Comparison of ENCODE assay signal across 22 cellular contexts in genomic region chr7:3650844-3651243, GRCh38.
"Had no signal": no experiment of that assay in that cellular context is flagged by ENCODE, and none has a peak within 500 bp of the region (broad histone marks: within the 10 kb centered on the region; RNA-seq: fewer than 3 reads in every experiment).

No MANE protein-coding gene starts in this region.

- DNase-seq: activated B cell treated with CpG ODN at 0.5 μM for 24 hours; activated CD4-positive, alpha-beta memory T cell treated with anti-CD3 and anti-CD28 coated beads for 36 hours; activated CD4-positive, alpha-beta T cell treated with anti-CD3 and anti-CD28 coated beads for 4 hours; activated effector memory CD4-positive, alpha-beta T cell treated with anti-CD3 and anti-CD28 coated beads, Interleukin-2, amount 50 U/mL, for 16 hours; activated naive CD4-positive, alpha-beta T cell treated with anti-CD3 and anti-CD28 coated beads, Interleukin-2, amount 10 ng/mL, durations not matched to agents 7 days and 5 days; activated T-cell treated with anti-CD3 and anti-CD28 coated beads, Interleukin-2, amount 50 U/mL, for 72 hours; caudate nucleus; effector memory CD4-positive, alpha-beta T cell; head of caudate nucleus; hypothalamus; left cardiac atrium; pancreas; stimulated activated CD4-positive, alpha-beta T cell treated with anti-CD3 and anti-CD28 coated beads, Interleukin-2, amount 100 ng/mL, for 48 hours; stimulated activated CD8-positive, alpha-beta memory T cell treated with anti-CD3 and anti-CD28 coated beads, Interleukin-4, amount 100 ng/mL, for 48 hours; stimulated activated naive CD4-positive, alpha-beta T cell; testis; upper lobe of left lung had no signal

- ATAC-seq: activated T-cell treated with anti-CD3 and anti-CD28 coated beads, Interleukin-2, amount 50 U/mL, for 72 hours; left cardiac atrium; pancreas; sciatic nerve had no signal

- H3K27ac Mint-ChIP-seq: activated B cell treated with CpG ODN at 0.5 μM for 24 hours; activated CD4-positive, alpha-beta memory T cell treated with anti-CD3 and anti-CD28 coated beads for 36 hours; activated naive CD4-positive, alpha-beta T cell treated with anti-CD3 and anti-CD28 coated beads, Interleukin-2, amount 10 ng/mL, durations not matched to agents 7 days and 5 days; activated T-cell treated with anti-CD3 and anti-CD28 coated beads, Interleukin-2, amount 50 U/mL, for 72 hours; brain; memory B cell; nephron; T-helper 1 cell treated with Interleukin-12 subunit alpha and Interleukin-12 subunit beta and Interleukin-4 antibody, amounts not matched to agents 30 μg/mL and 1 μg/mL, for 36 hours had no signal

- H3K9me3 Mint-ChIP-seq: activated B cell treated with CpG ODN at 0.5 μM for 24 hours; activated CD4-positive, alpha-beta memory T cell treated with anti-CD3 and anti-CD28 coated beads for 36 hours; activated naive CD4-positive, alpha-beta T cell treated with anti-CD3 and anti-CD28 coated beads, Interleukin-2, amount 10 ng/mL, durations not matched to agents 7 days and 5 days; activated T-cell treated with anti-CD3 and anti-CD28 coated beads, Interleukin-2, amount 50 U/mL, for 72 hours; memory B cell; nephron; T-helper 1 cell treated with Interleukin-12 subunit alpha and Interleukin-12 subunit beta and Interleukin-4 antibody, amounts not matched to agents 30 μg/mL and 1 μg/mL, for 36 hours had no signal

- H3K4me3 Mint-ChIP-seq: activated B cell treated with CpG ODN at 0.5 μM for 24 hours; activated CD4-positive, alpha-beta memory T cell treated with anti-CD3 and anti-CD28 coated beads for 36 hours; activated naive CD4-positive, alpha-beta T cell treated with anti-CD3 and anti-CD28 coated beads, Interleukin-2, amount 10 ng/mL, durations not matched to agents 7 days and 5 days; activated T-cell treated with anti-CD3 and anti-CD28 coated beads, Interleukin-2, amount 50 U/mL, for 72 hours; brain; memory B cell; nephron; T-helper 1 cell treated with Interleukin-12 subunit alpha and Interleukin-12 subunit beta and Interleukin-4 antibody, amounts not matched to agents 30 μg/mL and 1 μg/mL, for 36 hours had no signal

- H3K4me1 Mint-ChIP-seq: activated B cell treated with CpG ODN at 0.5 μM for 24 hours; activated naive CD4-positive, alpha-beta T cell treated with anti-CD3 and anti-CD28 coated beads, Interleukin-2, amount 10 ng/mL, durations not matched to agents 7 days and 5 days; brain; memory B cell; nephron had no signal

- H3K36me3 Mint-ChIP-seq: activated CD4-positive, alpha-beta memory T cell treated with anti-CD3 and anti-CD28 coated beads for 36 hours; activated naive CD4-positive, alpha-beta T cell treated with anti-CD3 and anti-CD28 coated beads, Interleukin-2, amount 10 ng/mL, durations not matched to agents 7 days and 5 days; brain; memory B cell had no signal
